ENCODE assay signal across 9 cellular contexts in the genomic region with DNA sequence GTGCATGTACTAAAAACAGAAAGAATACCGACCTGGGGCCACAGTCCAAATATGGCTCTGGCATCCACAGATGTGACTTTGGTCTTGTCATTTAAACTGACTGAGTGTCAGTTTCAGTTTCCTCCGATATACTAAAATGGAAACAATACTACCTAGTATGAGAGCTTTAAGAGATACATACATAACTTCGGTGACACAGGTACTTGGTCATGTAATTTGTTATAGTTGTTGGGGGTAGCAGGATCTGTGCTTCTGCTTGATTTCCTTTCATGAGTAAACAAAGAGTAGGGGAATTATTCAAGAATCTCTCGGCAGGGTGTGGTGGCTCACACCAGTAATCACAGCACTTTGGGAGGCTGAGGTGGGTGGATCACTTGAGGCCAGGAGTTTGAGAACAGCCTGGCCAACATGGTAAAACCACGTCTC. TPM values are rescaled to one million over a fixed set of nuclear protein-coding genes. Genes with fewer than 3 reads are reported as not detected.
DNase-seq lines count a peak whose midpoint lies in the region; ATAC-seq and TF ChIP-seq lines count a peak whose summit lies in the region.
"Had no signal": no experiment of that assay in that cellular context is flagged by ENCODE, and none has a peak within 500 bp of the region (broad histone marks: within the 10 kb centered on the region; RNA-seq: fewer than 3 reads in every experiment).

No MANE protein-coding gene starts in this region.

- TF ChIP-seq CTCF in uterus (IDR thresholded peaks at IDR 0.05) (no peak), foreskin fibroblast (IDR thresholded peaks at IDR 0.05; ENCODE audit: low read depth, low read length) (no peak)

- peak; percentile 83 for ATAC-seq in GM18870 (IDR thresholded peaks at IDR 0.05; ENCODE audit: unreplicated experiment)
- ATAC-seq in GM21723 (IDR thresholded peaks at IDR 0.05; ENCODE audit: unreplicated experiment): peak; percentile 90
- peak; percentile 81 for ATAC-seq in HG03565 (IDR thresholded peaks at IDR 0.05; ENCODE audit: unreplicated experiment)
- ATAC-seq: Panc1 had no signal

- H3K27ac ChIP-seq in mucosa of rectum (ENCODE audit: low read depth in 2 of 2, low read length in 2 of 2) (peak overlapping the region; percentile 30 to 43), uterus (peak overlapping the region in 1 of 2 donors; percentile 44)

- intact Hi-C loops in uterus (cut with DNase I; ENCODE audit: low total_unique reads): no loop called here

- H3K9ac ChIP-seq in mucosa of rectum (ENCODE audit: low read depth in 1 of 2, low read length in 2 of 2): no peak overlapping the region

- no peaks in the 10 kb centered on the region for H3K27me3 ChIP-seq in mucosa of rectum (ENCODE audit: control insufficient read depth in 2 of 2, insufficient read depth in 2 of 2, low read length in 2 of 2)
- no peaks in the 10 kb centered on the region for H3K27me3 ChIP-seq in uterus
- H3K27me3 ChIP-seq in MG63: no peaks in the 10 kb centered on the region
- no peaks in the 10 kb centered on the region; the same call in 1 of the 2 replicates for H3K27me3 ChIP-seq in HAP-1 (ENCODE audit: low read depth)

- H3K4me1 ChIP-seq in mucosa of rectum (ENCODE audit: control insufficient read depth in 2 of 2, insufficient read depth in 2 of 2, low read length in 2 of 2) (peaks cover 4 to 7% of the 10 kb centered on the region in 2 donors), uterus (peaks cover 0 to 3% of the 10 kb centered on the region in 2 donors), HAP-1 (peaks cover 23% of the 10 kb centered on the region)

- H3K36me3 ChIP-seq in mucosa of rectum (ENCODE audit: control insufficient read depth in 2 of 2, insufficient read depth in 2 of 2, low read length in 2 of 2) (peaks cover 0 to 6% of the 10 kb centered on the region in 2 donors), uterus (no peaks in the 10 kb centered on the region), MG63 (peaks cover 12% of the 10 kb centered on the region), HAP-1 (replicated peaks) (no peaks in the 10 kb centered on the region)

- no peak for TF ChIP-seq POLR2A in uterus (IDR thresholded peaks at IDR 0.05)

- H3K9me3 ChIP-seq in mucosa of rectum (ENCODE audit: control insufficient read depth in 2 of 2, low read length in 2 of 2) (no peaks in the 10 kb centered on the region), uterus (no peaks in the 10 kb centered on the region), MG63 (no peaks in the 10 kb centered on the region), HAP-1 (no peaks in the 10 kb centered on the region)

- DNase-seq in uterus (no peak), foreskin fibroblast (no peak), MG63 (no peak), HAP-1 (ENCODE audit: low spot score in 2 of 2) (no peak)

- in situ Hi-C loops in HAP-1 (cut with MboI; ENCODE audit: low sequenced_read_pairs): no loop called here

- H3K4me3 ChIP-seq in mucosa of rectum (ENCODE audit: low read length in 2 of 2) (no peak overlapping the region), uterus (no peak overlapping the region), foreskin fibroblast (ENCODE audit: low read depth in 1 of 2, low read length in 2 of 2) (no peak overlapping the region), MG63 (no peak overlapping the region), HAP-1 (no peak overlapping the region)

RNA-seq across cellular contexts. Expression of a gene that starts 32.1 kb away (rescaled TPM):
- total RNA-seq in uterus: 10 to 100 TPM; 37.6 to 96.6 (median 54.6) TPM
- total RNA-seq in MG63 (2014; rRNA removed; shearing (Covaris generic); ENCODE audit: low replicate concordance): 11.7 and 12.1 TPM in 2 replicates
